ENCODE assay signal across 15 cellular contexts in genomic region chr9:27189426-27189825, GRCh38.
DNase-seq lines count a peak whose midpoint lies in the region; ATAC-seq and TF ChIP-seq lines count a peak whose summit lies in the region.
"Had no signal": no experiment of that assay in that cellular context is flagged by ENCODE, and none has a peak within 500 bp of the region (broad histone marks: within the 10 kb centered on the region; RNA-seq: fewer than 3 reads in every experiment).

No MANE protein-coding gene starts in this region.

- no peaks in the 10 kb centered on the region for H3K79me2 ChIP-seq in mesendoderm (ENCODE audit: control insufficient read depth, insufficient read depth, low read length)

- no peaks in the 10 kb centered on the region for H3K9me3 Mint-ChIP-seq in activated T-helper 2 cell treated with anti-CD3 and anti-CD28 coated beads, Interferon-gamma antibody, Interleukin-2, Interleukin-4, amounts not matched to agents 10 μg/mL and 5 μg/mL and 100 μg/mL, durations not matched to agents 14 hours and 24 hours and 36 hours
- H3K9me3 Mint-ChIP-seq: CD8-positive, alpha-beta memory T cell had no signal

- no peak overlapping the region for H3K23ac ChIP-seq in mesendoderm (ENCODE audit: low read length)

- H2AK5ac ChIP-seq in mesendoderm (ENCODE audit: low read length), result no peak overlapping the region

- no peak overlapping the region for H3K27ac ChIP-seq in mesendoderm (ENCODE audit: low read depth, low read length)
- H3K27ac ChIP-seq in brain microvascular endothelial cell, result no peak overlapping the region
- H3K27ac ChIP-seq: BLaER1 treated with 17β-estradiol and CSF1 and Interleukin-3, amounts not matched to agents 10 nM and 100 nM had no signal

- H3K4me3 ChIP-seq in fibroblast of pulmonary artery (replicated peaks; ENCODE audit: low read depth, low read length), result no peak overlapping the region
- no peak overlapping the region for H3K4me3 ChIP-seq in mesendoderm (ENCODE audit: low read length)
- H3K4me3 ChIP-seq in brain microvascular endothelial cell (ENCODE audit: low read depth, low read length), result no peak overlapping the region
- H3K4me3 ChIP-seq: BLaER1 treated with 17β-estradiol and CSF1 and Interleukin-3, amounts not matched to agents 10 nM and 100 nM; GM12878; HAP-1 had no signal

- DNase-seq in ELR (ENCODE audit: low read depth), result peak; percentile 22
- DNase-seq in M059J (ENCODE audit: low read depth), result peak; percentile 37
- DNase-seq in fibroblast of pulmonary artery (ENCODE audit: low read depth), result peak; percentile 30
- peak; percentile 8 for DNase-seq in mesendoderm
- DNase-seq in activated T-helper 2 cell treated with anti-CD3 and anti-CD28 coated beads, Interferon-gamma antibody, Interleukin-2, Interleukin-4, amounts not matched to agents 10 μg/mL and 5 μg/mL and 100 μg/mL, durations not matched to agents 14 hours and 24 hours and 36 hours (ENCODE audit: low spot score), result no peak
- DNase-seq in DMS153 (lab: John Stamatoyannopoulos, UW), result no peak
- DNase-seq in brain microvascular endothelial cell, result no peak
- DNase-seq: CD8-positive, alpha-beta memory T cell; COR-L47; DMS 273 treated with DMSO at 0.1 percent for 48 hours had no signal

- H3K36me3 ChIP-seq in mesendoderm (ENCODE audit: control insufficient read depth, insufficient read depth, low read length) (no peaks in the 10 kb centered on the region), brain microvascular endothelial cell (replicated peaks) (no peaks in the 10 kb centered on the region)
- H3K36me3 ChIP-seq: BLaER1 treated with 17β-estradiol and CSF1 and Interleukin-3, amounts not matched to agents 10 nM and 100 nM; HAP-1 had no signal

- intact Hi-C loops in activated T-helper 2 cell treated with anti-CD3 and anti-CD28 coated beads, Interferon-gamma antibody, Interleukin-2, Interleukin-4, amounts not matched to agents 10 μg/mL and 5 μg/mL and 100 μg/mL, durations not matched to agents 14 hours and 24 hours and 36 hours (cut with micrococcal nuclease), result no loop called here

- H3K4ac ChIP-seq in mesendoderm (ENCODE audit: low read depth, low read length), result no peak overlapping the region

- H3K4me1 ChIP-seq in mesendoderm (ENCODE audit: control insufficient read depth, low read depth, low read length), result no peaks in the 10 kb centered on the region

- no peak overlapping the region for H3K27ac Mint-ChIP-seq in activated T-helper 2 cell treated with anti-CD3 and anti-CD28 coated beads, Interferon-gamma antibody, Interleukin-2, Interleukin-4, amounts not matched to agents 10 μg/mL and 5 μg/mL and 100 μg/mL, durations not matched to agents 14 hours and 24 hours and 36 hours
- H3K27ac Mint-ChIP-seq: B cell; CD8-positive, alpha-beta memory T cell had no signal

- in situ Hi-C loops in brain microvascular endothelial cell (cut with HindIII; ENCODE audit: low pct_ligation_motif_present, low sequenced_read_pairs), result no loop called here

- H3K4me3 Mint-ChIP-seq in activated T-helper 2 cell treated with anti-CD3 and anti-CD28 coated beads, Interferon-gamma antibody, Interleukin-2, Interleukin-4, amounts not matched to agents 10 μg/mL and 5 μg/mL and 100 μg/mL, durations not matched to agents 14 hours and 24 hours and 36 hours (ENCODE audit: low read depth), result no peak overlapping the region
- H3K4me3 Mint-ChIP-seq: B cell; CD8-positive, alpha-beta memory T cell had no signal

- no peak overlapping the region for H3K18ac ChIP-seq in mesendoderm (ENCODE audit: low read length)

- H2BK15ac ChIP-seq in mesendoderm (replicated peaks; ENCODE audit: low read depth), result no peak overlapping the region

- H3K9ac ChIP-seq in mesendoderm (ENCODE audit: low read length), result no peak overlapping the region
- H3K9ac ChIP-seq: BLaER1 treated with 17β-estradiol and CSF1 and Interleukin-3, amounts not matched to agents 10 nM and 100 nM had no signal

- H2BK5ac ChIP-seq in mesendoderm (ENCODE audit: low read length), result no peak overlapping the region

- no peak for TF ChIP-seq CTCF in fibroblast of pulmonary artery (IDR thresholded peaks at IDR 0.05; ENCODE audit: low read length, missing control alignments)
- no peak for TF ChIP-seq CTCF in brain microvascular endothelial cell (IDR thresholded peaks at IDR 0.05; ENCODE audit: low read depth, low read length, missing control alignments)

- no peak for ATAC-seq in GM19397 (IDR thresholded peaks at IDR 0.05; ENCODE audit: unreplicated experiment)
- ATAC-seq: GM12878 had no signal

- H3K4me2 ChIP-seq in mesendoderm (ENCODE audit: low read length), result no peak overlapping the region
- H3K4me2 ChIP-seq: BLaER1 treated with 17β-estradiol and CSF1 and Interleukin-3, amounts not matched to agents 10 nM and 100 nM had no signal

- H3K27me3 Mint-ChIP-seq in activated T-helper 2 cell treated with anti-CD3 and anti-CD28 coated beads, Interferon-gamma antibody, Interleukin-2, Interleukin-4, amounts not matched to agents 10 μg/mL and 5 μg/mL and 100 μg/mL, durations not matched to agents 14 hours and 24 hours and 36 hours (ENCODE audit: low read depth), result no peaks in the 10 kb centered on the region

- H4K5ac ChIP-seq in mesendoderm (ENCODE audit: low read length), result no peak overlapping the region

- no peak overlapping the region for H3K56ac ChIP-seq in mesendoderm (ENCODE audit: low read length)

- peaks cover 3% of the 10 kb centered on the region for H3K4me1 Mint-ChIP-seq in activated T-helper 2 cell treated with anti-CD3 and anti-CD28 coated beads, Interferon-gamma antibody, Interleukin-2, Interleukin-4, amounts not matched to agents 10 μg/mL and 5 μg/mL and 100 μg/mL, durations not matched to agents 14 hours and 24 hours and 36 hours (ENCODE audit: low read depth)
- H3K4me1 Mint-ChIP-seq: CD8-positive, alpha-beta memory T cell had no signal

- H4K8ac ChIP-seq in mesendoderm (ENCODE audit: low read depth, low read length), result no peak overlapping the region

- no peak overlapping the region for H2BK120ac ChIP-seq in mesendoderm (ENCODE audit: low read depth, low read length)

- no peaks in the 10 kb centered on the region for H3K36me3 Mint-ChIP-seq in activated T-helper 2 cell treated with anti-CD3 and anti-CD28 coated beads, Interferon-gamma antibody, Interleukin-2, Interleukin-4, amounts not matched to agents 10 μg/mL and 5 μg/mL and 100 μg/mL, durations not matched to agents 14 hours and 24 hours and 36 hours (ENCODE audit: low read depth)
- H3K36me3 Mint-ChIP-seq: CD8-positive, alpha-beta memory T cell had no signal

- no peaks in the 10 kb centered on the region for H3K79me1 ChIP-seq in mesendoderm (ENCODE audit: low read length)

- H3K27me3 ChIP-seq in mesendoderm (ENCODE audit: insufficient read depth, low read length, poor library complexity) (no peaks in the 10 kb centered on the region), brain microvascular endothelial cell (replicated peaks) (no peaks in the 10 kb centered on the region)
- H3K27me3 ChIP-seq: BLaER1 treated with 17β-estradiol and CSF1 and Interleukin-3, amounts not matched to agents 10 nM and 100 nM had no signal

- WGBS in mesendoderm (ENCODE audit: extremely low coverage, insufficient coverage, low lambda C conversion rate), result no CpG with 5 or more reads among the region's 1 CpG

Comparison
In these comparisons a context has a peak if more than half of its experiments do, and no peak if none do; other contexts are left out.
1. DNase-seq: peak in ELR (single experiment), M059J (single experiment), fibroblast of pulmonary artery (single experiment) and mesendoderm (single experiment); none in activated T-helper 2 cell treated with anti-CD3 and anti-CD28 coated beads, Interferon-gamma antibody, Interleukin-2, Interleukin-4, amounts not matched to agents 10 μg/mL and 5 μg/mL and 100 μg/mL, durations not matched to agents 14 hours and 24 hours and 36 hours (single experiment), DMS153 (single experiment) and brain microvascular endothelial cell (single experiment).